1 cellular context compared by ENCODE assay signal in genomic region chr18:8177330-8178016, GRCh38.
TF ChIP-seq lines count a peak whose summit lies in the region.

No MANE protein-coding gene starts in this region.

TF ChIP-seq in HepG2, 621 proteins besides CTCF, POLR2A, EP300 and RAD21 (continued from another document and continues in another):
- TF ChIP-seq AGO1 (IDR thresholded peaks at IDR 0.05; ENCODE audit: low read depth, low read length, poor library complexity, severe bottlenecking) (no peak), DZIP1 (CRISPR knock-in tag; IDR thresholded peaks at IDR 0.05) (no peak), E2F1 (CRISPR knock-in tag; IDR thresholded peaks at IDR 0.05) (no peak), ZNF780A (CRISPR knock-in tag; IDR thresholded peaks at IDR 0.05) (no peak), HINFP (CRISPR knock-in tag; IDR thresholded peaks at IDR 0.05; ENCODE audit: low read depth) (no peak), TCF12 (IDR thresholded peaks at IDR 0.05) (no peak), TCF12 (CRISPR knock-in tag; IDR thresholded peaks at IDR 0.05) (no peak), ZNF609 (CRISPR knock-in tag; IDR thresholded peaks at IDR 0.05; ENCODE audit: borderline replicate concordance) (peak; percentile 61; the same call in 1 of the 2 replicates), SMARCE1 (IDR thresholded peaks at IDR 0.05; ENCODE audit: borderline replicate concordance) (no peak), ZNF232 (CRISPR knock-in tag; IDR thresholded peaks at IDR 0.05; ENCODE audit: borderline replicate concordance) (no peak), NRL (CRISPR knock-in tag; IDR thresholded peaks at IDR 0.05; ENCODE audit: borderline replicate concordance) (no peak), RXRB (CRISPR knock-in tag; IDR thresholded peaks at IDR 0.05; ENCODE audit: borderline replicate concordance) (peak; percentile 96), ZNF782 (CRISPR knock-in tag; IDR thresholded peaks at IDR 0.05; ENCODE audit: borderline replicate concordance) (no peak), ZBTB10 (CRISPR knock-in tag; IDR thresholded peaks at IDR 0.05; ENCODE audit: borderline replicate concordance) (no peak), SNAPC2 (CRISPR knock-in tag; IDR thresholded peaks at IDR 0.05) (no peak), HIVEP1 (CRISPR knock-in tag; IDR thresholded peaks at IDR 0.05) (no peak), ZNF20 (CRISPR knock-in tag; IDR thresholded peaks at IDR 0.05) (no peak), MAFG (CRISPR knock-in tag; IDR thresholded peaks at IDR 0.05) (no peak), HMGXB4 (CRISPR knock-in tag; IDR thresholded peaks at IDR 0.05; ENCODE audit: borderline replicate concordance in 1 of 2, low read depth in 1 of 2) (no peak), PRPF4 (IDR thresholded peaks at IDR 0.05; ENCODE audit: low read depth, low read length, poor library complexity, severe bottlenecking) (no peak), IRF1 (CRISPR knock-in tag; IDR thresholded peaks at IDR 0.05; ENCODE audit: low read depth) (no peak), TAF15 (IDR thresholded peaks at IDR 0.05; ENCODE audit: low read depth, low read length, poor library complexity, severe bottlenecking) (no peak), ARNT (IDR thresholded peaks at IDR 0.05) (no peak), ZNF567 (CRISPR knock-in tag; IDR thresholded peaks at IDR 0.05; ENCODE audit: borderline replicate concordance) (no peak), ZNF34 (CRISPR knock-in tag; IDR thresholded peaks at IDR 0.05; ENCODE audit: borderline replicate concordance) (no peak), ZNF660 (CRISPR knock-in tag; IDR thresholded peaks at IDR 0.05; ENCODE audit: borderline replicate concordance, low read depth) (no peak), FOXO1 (CRISPR knock-in tag; IDR thresholded peaks at IDR 0.05) (peak; percentile 17; the same call in 1 of the 2 replicates), ZBTB20 (CRISPR knock-in tag; IDR thresholded peaks at IDR 0.05; ENCODE audit: borderline replicate concordance, low read depth) (no peak), NFE2L1 (CRISPR knock-in tag; IDR thresholded peaks at IDR 0.05; ENCODE audit: borderline replicate concordance) (no peak), PAXIP1 (CRISPR knock-in tag; conservative IDR thresholded peaks at IDR 0.05) (peak; percentile 65), NR0B2 (CRISPR knock-in tag; IDR thresholded peaks at IDR 0.05) (no peak), ZNF503 (CRISPR knock-in tag; IDR thresholded peaks at IDR 0.05) (no peak)
